Comparison of ENCODE assay signal across 2 cellular contexts in genomic region chr19:29771708-29772415, GRCh38.
TF ChIP-seq lines count a peak whose summit lies in the region.

No MANE protein-coding gene starts in this region.

TF ChIP-seq in HCT116, 20 proteins besides CTCF, POLR2A, EP300 and RAD21 (continued from another document):
- TF ChIP-seq, protein P1, sequence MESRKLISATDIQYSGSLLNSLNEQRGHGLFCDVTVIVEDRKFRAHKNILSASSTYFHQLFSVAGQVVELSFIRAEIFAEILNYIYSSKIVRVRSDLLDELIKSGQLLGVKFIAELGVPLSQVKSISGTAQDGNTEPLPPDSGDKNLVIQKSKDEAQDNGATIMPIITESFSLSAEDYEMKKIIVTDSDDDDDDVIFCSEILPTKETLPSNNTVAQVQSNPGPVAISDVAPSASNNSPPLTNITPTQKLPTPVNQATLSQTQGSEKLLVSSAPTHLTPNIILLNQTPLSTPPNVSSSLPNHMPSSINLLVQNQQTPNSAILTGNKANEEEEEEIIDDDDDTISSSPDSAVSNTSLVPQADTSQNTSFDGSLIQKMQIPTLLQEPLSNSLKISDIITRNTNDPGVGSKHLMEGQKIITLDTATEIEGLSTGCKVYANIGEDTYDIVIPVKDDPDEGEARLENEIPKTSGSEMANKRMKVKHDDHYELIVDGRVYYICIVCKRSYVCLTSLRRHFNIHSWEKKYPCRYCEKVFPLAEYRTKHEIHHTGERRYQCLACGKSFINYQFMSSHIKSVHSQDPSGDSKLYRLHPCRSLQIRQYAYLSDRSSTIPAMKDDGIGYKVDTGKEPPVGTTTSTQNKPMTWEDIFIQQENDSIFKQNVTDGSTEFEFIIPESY (IDR thresholded peaks at IDR 0.05; ENCODE audit: extremely low read depth, insufficient replicate concordance, low read length) = no peak
- no peak for TF ChIP-seq YY1 (IDR thresholded peaks at IDR 0.05; ENCODE audit: extremely low read depth, insufficient replicate concordance, low read depth, low read length)
- no peak for TF ChIP-seq ZNF274 (IDR thresholded peaks at IDR 0.05; ENCODE audit: low read depth, low read length)
- no peak for TF ChIP-seq CEBPB (IDR thresholded peaks at IDR 0.05; ENCODE audit: low read depth)
- no peak for TF ChIP-seq JUND (IDR thresholded peaks at IDR 0.05)
- TF ChIP-seq, protein P2, sequence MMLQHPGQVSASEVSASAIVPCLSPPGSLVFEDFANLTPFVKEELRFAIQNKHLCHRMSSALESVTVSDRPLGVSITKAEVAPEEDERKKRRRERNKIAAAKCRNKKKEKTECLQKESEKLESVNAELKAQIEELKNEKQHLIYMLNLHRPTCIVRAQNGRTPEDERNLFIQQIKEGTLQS (IDR thresholded peaks at IDR 0.05) = no peak

TF ChIP-seq in SK-N-SH, 30 proteins besides CTCF, POLR2A, EP300 and RAD21 (continued from another document):
- TF ChIP-seq, protein P3, sequence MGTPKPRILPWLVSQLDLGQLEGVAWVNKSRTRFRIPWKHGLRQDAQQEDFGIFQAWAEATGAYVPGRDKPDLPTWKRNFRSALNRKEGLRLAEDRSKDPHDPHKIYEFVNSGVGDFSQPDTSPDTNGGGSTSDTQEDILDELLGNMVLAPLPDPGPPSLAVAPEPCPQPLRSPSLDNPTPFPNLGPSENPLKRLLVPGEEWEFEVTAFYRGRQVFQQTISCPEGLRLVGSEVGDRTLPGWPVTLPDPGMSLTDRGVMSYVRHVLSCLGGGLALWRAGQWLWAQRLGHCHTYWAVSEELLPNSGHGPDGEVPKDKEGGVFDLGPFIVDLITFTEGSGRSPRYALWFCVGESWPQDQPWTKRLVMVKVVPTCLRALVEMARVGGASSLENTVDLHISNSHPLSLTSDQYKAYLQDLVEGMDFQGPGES (IDR thresholded peaks at IDR 0.05; ENCODE audit: low read depth, low read length) = no peak
- no peak for TF ChIP-seq POLR2AphosphoS5 (IDR thresholded peaks at IDR 0.05; ENCODE audit: low read depth, low read length)
- TF ChIP-seq MAX (IDR thresholded peaks at IDR 0.05; ENCODE audit: low read depth) = no peak
- TF ChIP-seq, protein P4, sequence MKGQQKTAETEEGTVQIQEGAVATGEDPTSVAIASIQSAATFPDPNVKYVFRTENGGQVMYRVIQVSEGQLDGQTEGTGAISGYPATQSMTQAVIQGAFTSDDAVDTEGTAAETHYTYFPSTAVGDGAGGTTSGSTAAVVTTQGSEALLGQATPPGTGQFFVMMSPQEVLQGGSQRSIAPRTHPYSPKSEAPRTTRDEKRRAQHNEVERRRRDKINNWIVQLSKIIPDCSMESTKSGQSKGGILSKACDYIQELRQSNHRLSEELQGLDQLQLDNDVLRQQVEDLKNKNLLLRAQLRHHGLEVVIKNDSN (IDR thresholded peaks at IDR 0.05; ENCODE audit: borderline replicate concordance, low read depth) = no peak
- no peak for TF ChIP-seq NFIC (IDR thresholded peaks at IDR 0.05; ENCODE audit: borderline replicate concordance)
- TF ChIP-seq, protein P5, sequence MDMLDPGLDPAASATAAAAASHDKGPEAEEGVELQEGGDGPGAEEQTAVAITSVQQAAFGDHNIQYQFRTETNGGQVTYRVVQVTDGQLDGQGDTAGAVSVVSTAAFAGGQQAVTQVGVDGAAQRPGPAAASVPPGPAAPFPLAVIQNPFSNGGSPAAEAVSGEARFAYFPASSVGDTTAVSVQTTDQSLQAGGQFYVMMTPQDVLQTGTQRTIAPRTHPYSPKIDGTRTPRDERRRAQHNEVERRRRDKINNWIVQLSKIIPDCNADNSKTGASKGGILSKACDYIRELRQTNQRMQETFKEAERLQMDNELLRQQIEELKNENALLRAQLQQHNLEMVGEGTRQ (IDR thresholded peaks at IDR 0.05; ENCODE audit: borderline replicate concordance, low read depth, low read length) = no peak
- TF ChIP-seq, protein P1 (IDR thresholded peaks at IDR 0.05; ENCODE audit: borderline replicate concordance, low read depth) = no peak
